3 cellular contexts compared by ENCODE assay signal in genomic region chr15:59366368-59367021, GRCh38.
A peak's percentile ranks its signal among the peaks of the same experiment; 100 is the strongest.
TF ChIP-seq lines count a peak whose summit lies in the region.

No MANE protein-coding gene starts in this region.

TF ChIP-seq in A549, 52 proteins besides CTCF, POLR2A, EP300 and RAD21:
- no peak for TF ChIP-seq FOSL2 (IDR thresholded peaks at IDR 0.05)
- TF ChIP-seq FOSL2 (CRISPR knock-in tag; IDR thresholded peaks at IDR 0.05), result peak; percentile 26; the same call in 1 of the 2 replicates
- TF ChIP-seq MAZ (IDR thresholded peaks at IDR 0.05; ENCODE audit: borderline replicate concordance, low read depth, low read length), result no peak
- TF ChIP-seq FOXS1 (CRISPR knock-in tag; IDR thresholded peaks at IDR 0.05), result no peak
- TF ChIP-seq HEYL (CRISPR knock-in tag; IDR thresholded peaks at IDR 0.05), result no peak

TF ChIP-seq in HCT116, 20 proteins besides CTCF, POLR2A, EP300 and RAD21:
- TF ChIP-seq MAX (IDR thresholded peaks at IDR 0.05) (no peak), CBX3 (IDR thresholded peaks at IDR 0.05; ENCODE audit: low read depth) (no peak), ZNF274 (IDR thresholded peaks at IDR 0.05; ENCODE audit: low read depth, low read length) (no peak), POLR2AphosphoS5 (IDR thresholded peaks at IDR 0.05; ENCODE audit: low read depth, low read length) (no peak), EZH2 (IDR thresholded peaks at IDR 0.05) (no peak)

TF ChIP-seq in GM12878, 131 proteins besides CTCF, POLR2A, EP300 and RAD21:
- TF ChIP-seq DPF2 (IDR thresholded peaks at IDR 0.05), result no peak
- TF ChIP-seq HDGF (IDR thresholded peaks at IDR 0.05), result no peak
- peak; percentile 27; the same call in 1 of the 2 replicates for TF ChIP-seq ATF2 (IDR thresholded peaks at IDR 0.05; ENCODE audit: low read length)
- no peak for TF ChIP-seq GABPA (IDR thresholded peaks at IDR 0.05; ENCODE audit: low read depth)
- TF ChIP-seq RB1 (IDR thresholded peaks at IDR 0.05; ENCODE audit: borderline replicate concordance), result no peak
- no peak for TF ChIP-seq POU2F2 (IDR thresholded peaks at IDR 0.05; ENCODE audit: borderline replicate concordance, low read depth, low read length)
- TF ChIP-seq PAX5 (IDR thresholded peaks at IDR 0.05; ENCODE audit: borderline replicate concordance, low read depth, low read length), result no peak
- no peak for TF ChIP-seq ZNF207 (IDR thresholded peaks at IDR 0.05; ENCODE audit: borderline replicate concordance)
- no peak for TF ChIP-seq SREBF1 (IDR thresholded peaks at IDR 0.05; ENCODE audit: low read length)
- TF ChIP-seq FOXM1 (IDR thresholded peaks at IDR 0.05; ENCODE audit: low read depth, low read length), result no peak
- no peak for TF ChIP-seq KLF5 (IDR thresholded peaks at IDR 0.05; ENCODE audit: partially characterized antibody)
- TF ChIP-seq CREB1 (IDR thresholded peaks at IDR 0.05; ENCODE audit: low read depth), result 0 out of 2 replicates have a peak, but pooled peaks have one; percentile 20
- TF ChIP-seq IRF5 (IDR thresholded peaks at IDR 0.05; ENCODE audit: borderline replicate concordance), result no peak
- no peak for TF ChIP-seq CEBPZ (IDR thresholded peaks at IDR 0.05; ENCODE audit: low read depth, low read length)
- peak; percentile 34; the same call in 1 of the 2 replicates for TF ChIP-seq NR2C1 (IDR thresholded peaks at IDR 0.05)
- TF ChIP-seq ATF7 (IDR thresholded peaks at IDR 0.05; ENCODE audit: low read depth), result peak; percentile 85
- no peak for TF ChIP-seq IRF3 (IDR thresholded peaks at IDR 0.05)
- TF ChIP-seq TCF3 (IDR thresholded peaks at IDR 0.05; ENCODE audit: borderline replicate concordance, insufficient read depth, low read depth, low read length), result no peak
TF ChIP-seq in GM12878: peak in this region for 4.
